ENCODE assay signal across 25 cellular contexts in genomic region chr22:25622011-25622410, GRCh38. TPM values are rescaled to one million over a fixed set of nuclear protein-coding genes. Genes with fewer than 3 reads are reported as not detected.
DNase-seq lines count a peak whose midpoint lies in the region; ATAC-seq and TF ChIP-seq lines count a peak whose summit lies in the region.
"Had no signal": no experiment of that assay in that cellular context is flagged by ENCODE, and none has a peak within 500 bp of the region (broad histone marks: within the 10 kb centered on the region; RNA-seq: fewer than 3 reads in every experiment).

No MANE protein-coding gene starts in this region.

- intact Hi-C loops in CD4-positive, alpha-beta memory T cell (cut with micrococcal nuclease): no loop called here

- TF ChIP-seq CTCF in astrocyte of the cerebellum (IDR thresholded peaks at IDR 0.05; ENCODE audit: low read depth, low read length, missing control alignments): no peak

- peak overlapping the region in 2 of 3 donors; percentile 11 to 55 for H3K27ac Mint-ChIP-seq in CD4-positive, CD25-positive, alpha-beta regulatory T cell
- peak overlapping the region in 2 of 3 donors; percentile 6 to 68 for H3K27ac Mint-ChIP-seq in IgD-negative memory B cell
- peak overlapping the region in 4 of 6 donors; percentile 14 to 95 (median 72) for H3K27ac Mint-ChIP-seq in naive B cell
- H3K27ac Mint-ChIP-seq in CD4-positive, alpha-beta memory T cell: no peak overlapping the region
- H3K27ac Mint-ChIP-seq: activated CD8-positive, alpha-beta T cell treated with anti-CD3 and anti-CD28 coated beads for 36 hours; activated naive CD8-positive, alpha-beta T cell treated with anti-CD3 and anti-CD28 coated beads, Interleukin-2, amount 50 U/mL, for 24 hours; CD4-positive, alpha-beta T cell; effector memory CD8-positive, alpha-beta T cell had no signal

- in situ Hi-C loops in astrocyte of the cerebellum (cut with HindIII; ENCODE audit: low sequenced_read_pairs): no loop called here

- CTCF ChIA-PET in CD4-positive, alpha-beta memory T cell (lab: Charles Lee; ENCODE audit: partially characterized antibody): no interaction called here

- H3K27me3 ChIP-seq in CD4-positive, CD25-positive, alpha-beta regulatory T cell (ENCODE audit: control insufficient read depth, insufficient read depth, low read length): no peaks in the 10 kb centered on the region
- no peaks in the 10 kb centered on the region for H3K27me3 ChIP-seq in CD4-positive, alpha-beta memory T cell (ENCODE audit: insufficient read depth, low read length)
- H3K27me3 ChIP-seq: hepatocyte, tibial artery had no signal

- H3K36me3 Mint-ChIP-seq in CD4-positive, CD25-positive, alpha-beta regulatory T cell: peaks cover 14% of the 10 kb centered on the region
- H3K36me3 Mint-ChIP-seq in IgD-negative memory B cell: peaks cover 11% of the 10 kb centered on the region
- H3K36me3 Mint-ChIP-seq in naive B cell: peaks cover 9 to 10% of the 10 kb centered on the region in 2 donors
- no peaks in the 10 kb centered on the region for H3K36me3 Mint-ChIP-seq in CD4-positive, alpha-beta memory T cell

- H3K9me3 ChIP-seq in CD4-positive, CD25-positive, alpha-beta regulatory T cell (ENCODE audit: control insufficient read depth in 2 of 2, low read length in 2 of 2): no peaks in the 10 kb centered on the region
- no peaks in the 10 kb centered on the region for H3K9me3 ChIP-seq in CD4-positive, alpha-beta memory T cell (ENCODE audit: control insufficient read depth in 1 of 2, low read length in 2 of 2)
- H3K9me3 ChIP-seq: HAP-1, tibial artery had no signal

- H3K36me3 ChIP-seq in CD4-positive, CD25-positive, alpha-beta regulatory T cell (ENCODE audit: control insufficient read depth, insufficient read depth, low read length): no peaks in the 10 kb centered on the region
- H3K36me3 ChIP-seq in CD4-positive, alpha-beta memory T cell (ENCODE audit: insufficient read depth, low read length): no peaks in the 10 kb centered on the region
- H3K36me3 ChIP-seq: HAP-1, tibial artery had no signal

- no peak overlapping the region for H3K4me3 Mint-ChIP-seq in CD4-positive, CD25-positive, alpha-beta regulatory T cell
- peak overlapping the region in 2 of 4 donors; percentile 65 to 80 for H3K4me3 Mint-ChIP-seq in IgD-negative memory B cell
- no peak overlapping the region for H3K4me3 Mint-ChIP-seq in naive B cell
- no peak overlapping the region for H3K4me3 Mint-ChIP-seq in CD4-positive, alpha-beta memory T cell
- H3K4me3 Mint-ChIP-seq: activated CD8-positive, alpha-beta T cell treated with anti-CD3 and anti-CD28 coated beads for 36 hours; activated naive CD8-positive, alpha-beta T cell treated with anti-CD3 and anti-CD28 coated beads, Interleukin-2, amount 50 U/mL, for 24 hours; CD4-positive, alpha-beta T cell; effector memory CD8-positive, alpha-beta T cell; naive thymus-derived CD8-positive, alpha-beta T cell had no signal

- POLR2A ChIA-PET in CD4-positive, alpha-beta memory T cell (lab: Charles Lee; ENCODE audit: partially characterized antibody): no interaction called here

- H3K9me3 Mint-ChIP-seq in CD4-positive, CD25-positive, alpha-beta regulatory T cell: no peaks in the 10 kb centered on the region
- H3K9me3 Mint-ChIP-seq in IgD-negative memory B cell: no peaks in the 10 kb centered on the region
- H3K9me3 Mint-ChIP-seq in naive B cell: no peaks in the 10 kb centered on the region
- H3K9me3 Mint-ChIP-seq in CD4-positive, alpha-beta memory T cell: no peaks in the 10 kb centered on the region
- H3K9me3 Mint-ChIP-seq: activated CD8-positive, alpha-beta T cell treated with anti-CD3 and anti-CD28 coated beads for 36 hours; activated naive CD8-positive, alpha-beta T cell treated with anti-CD3 and anti-CD28 coated beads, Interleukin-2, amount 50 U/mL, for 24 hours; CD4-positive, alpha-beta T cell; effector memory CD8-positive, alpha-beta T cell; naive thymus-derived CD8-positive, alpha-beta T cell had no signal

- peaks cover 5% of the 10 kb centered on the region for H3K4me1 ChIP-seq in CD4-positive, CD25-positive, alpha-beta regulatory T cell (ENCODE audit: control insufficient read depth, insufficient read depth, low read length, poor library complexity, severe bottlenecking)
- H3K4me1 ChIP-seq in CD4-positive, alpha-beta memory T cell (ENCODE audit: insufficient read depth, low read length): no peaks in the 10 kb centered on the region

- peaks cover 9 to 35% (median 20%) of the 10 kb centered on the region in 4 donors for H3K4me1 Mint-ChIP-seq in CD4-positive, CD25-positive, alpha-beta regulatory T cell
- H3K4me1 Mint-ChIP-seq in IgD-negative memory B cell (peaks cover 51 to 64% (median 52%) of the 10 kb centered on the region in 3 donors), naive B cell (peaks cover 60 to 66% (median 65%) of the 10 kb centered on the region in 3 donors)
- H3K4me1 Mint-ChIP-seq in CD4-positive, alpha-beta memory T cell: peaks cover 0 to 7% (median 2%) of the 10 kb centered on the region in 4 donors

- DNase-seq in CD4-positive, CD25-positive, alpha-beta regulatory T cell: no peak
- peak; percentile 66 for DNase-seq in astrocyte of the cerebellum (ENCODE audit: low read depth)
- no peak for DNase-seq in naive B cell
- no peak for DNase-seq in CD4-positive, alpha-beta memory T cell
- no peak for DNase-seq in GM19238 (ENCODE audit: insufficient read length, low spot score)
- DNase-seq in activated gamma-delta T cell (lab: John Stamatoyannopoulos, UW): no peak
- DNase-seq in globus pallidus (ENCODE audit: low spot score): no peak
- DNase-seq: activated CD4-positive, CD25-positive, alpha-beta regulatory T cell; activated CD8-positive, alpha-beta T cell treated with anti-CD3 and anti-CD28 coated beads for 36 hours; activated naive CD8-positive, alpha-beta T cell treated with anti-CD3 and anti-CD28 coated beads, Interleukin-2, amount 50 U/mL, for 24 hours; activated T-cell treated with anti-CD3 and anti-CD28 coated beads, Interleukin-2, amount 50 U/mL, for 48 hours; CD4-positive, alpha-beta T cell; effector memory CD8-positive, alpha-beta T cell; mammary epithelial cell; naive thymus-derived CD8-positive, alpha-beta T cell; NCI-H1092 treated with DMSO at 0.1 percent for 48 hours; NCI-H2107; NCI-H526 treated with DMSO at 0.1 percent for 48 hours; Right ventricle myocardium superior; stimulated activated CD4-positive, alpha-beta T cell treated with anti-CD3 and anti-CD28 coated beads, Interleukin-4, amount 100 ng/mL, for 4 hours; tibial artery had no signal

- no peak overlapping the region for H3K27ac ChIP-seq in CD4-positive, CD25-positive, alpha-beta regulatory T cell (ENCODE audit: insufficient read depth, low read length, poor library complexity, severe bottlenecking)
- H3K27ac ChIP-seq in CD4-positive, alpha-beta memory T cell (ENCODE audit: low read depth, low read length): no peak overlapping the region
- H3K27ac ChIP-seq: hepatocyte, HL-60, tibial artery had no signal

- no peaks in the 10 kb centered on the region for H3K27me3 Mint-ChIP-seq in CD4-positive, CD25-positive, alpha-beta regulatory T cell
- no peaks in the 10 kb centered on the region for H3K27me3 Mint-ChIP-seq in IgD-negative memory B cell
- H3K27me3 Mint-ChIP-seq in naive B cell: no peaks in the 10 kb centered on the region
- H3K27me3 Mint-ChIP-seq in CD4-positive, alpha-beta memory T cell: peaks cover 4 to 5% of the 10 kb centered on the region in 2 donors
- H3K27me3 Mint-ChIP-seq: activated CD8-positive, alpha-beta T cell treated with anti-CD3 and anti-CD28 coated beads for 36 hours; CD4-positive, alpha-beta T cell; naive thymus-derived CD8-positive, alpha-beta T cell had no signal

- no peak for ATAC-seq in CD4-positive, CD25-positive, alpha-beta regulatory T cell (ENCODE audit: low read depth in 2 of 2)
- no peak for ATAC-seq in naive B cell (ENCODE audit: low read depth in 2 of 2)
- ATAC-seq: activated CD8-positive, alpha-beta T cell treated with anti-CD3 and anti-CD28 coated beads for 36 hours; activated naive CD8-positive, alpha-beta T cell treated with anti-CD3 and anti-CD28 coated beads, Interleukin-2, amount 50 U/mL, for 24 hours; effector memory CD8-positive, alpha-beta T cell; naive thymus-derived CD8-positive, alpha-beta T cell had no signal

- no peak overlapping the region for H3K4me3 ChIP-seq in CD4-positive, CD25-positive, alpha-beta regulatory T cell (ENCODE audit: low read depth, low read length)
- H3K4me3 ChIP-seq in astrocyte of the cerebellum (ENCODE audit: low read depth, low read length): no peak overlapping the region
- H3K4me3 ChIP-seq in CD4-positive, alpha-beta memory T cell (ENCODE audit: low read length in 2 of 2): no peak overlapping the region
- H3K4me3 ChIP-seq: HAP-1, hepatocyte, tibial artery had no signal

RNA-seq across cellular contexts. Expression of gene GRK3, which starts 57.5 kb away (rescaled TPM):
- 3.5 TPM for total RNA-seq in CD4-positive, CD25-positive, alpha-beta regulatory T cell
- polyA plus RNA-seq in CD4-positive, CD25-positive, alpha-beta regulatory T cell: 1 to 10 TPM in 2 of 4 donors, under 1 TPM in 2; 0.51 to 1.7 (median 0.87) TPM
- polyA plus RNA-seq in IgD-negative memory B cell: 10.4 TPM
- polyA plus RNA-seq in naive B cell (ENCODE audit: low read depth in 6 of 6): 10 to 100 TPM in 5 of 6 donors, 1 to 10 TPM in 1; 5.9 to 18.8 (median 12.9) TPM
- total RNA-seq in CD4-positive, alpha-beta memory T cell: 1 to 10 TPM; 2.9 to 3.2 TPM
- polyA plus RNA-seq in CD4-positive, alpha-beta memory T cell: under 1 TPM; 0.11 to 0.13 TPM

Comparison
In these comparisons a context has a peak if more than half of its experiments do, and no peak if none do; other contexts are left out.
1. H3K27ac Mint-ChIP-seq: peak in CD4-positive, CD25-positive, alpha-beta regulatory T cell (2 of 3), IgD-negative memory B cell (2 of 3) and naive B cell (4 of 6); none in CD4-positive, alpha-beta memory T cell (0 of 7).